ENCODE assay signal across 26 cellular contexts in genomic region chr14:94995551-94995950, GRCh38.
"Had no signal": no experiment of that assay in that cellular context is flagged by ENCODE, and none has a peak within 500 bp of the region (broad histone marks: within the 10 kb centered on the region; RNA-seq: fewer than 3 reads in every experiment).

No MANE protein-coding gene starts in this region.

- H3K27ac Mint-ChIP-seq: memory B cell; naive thymus-derived CD8-positive, alpha-beta T cell; nephron; neural progenitor cell; stimulated activated naive B cell treated with anti-CD40 and anti-IgM and Interleukin-4, amounts not matched to agents 10 μg/mL and 1 μg/mL and 100 μg/mL, for 72 hours had no signal

- H2AFZ ChIP-seq: hepatocyte, neural progenitor cell had no signal

- H3K36me3 ChIP-seq: left ventricle myocardium inferior, neural progenitor cell, ovary, prostate gland, stomach, thyroid gland, transverse colon, upper lobe of left lung, vagina had no signal

- H3K4me1 ChIP-seq: left ventricle myocardium inferior, prostate gland, stomach, testis, thyroid gland, transverse colon, upper lobe of left lung, vagina had no signal

- H3K36me3 Mint-ChIP-seq: memory B cell; naive thymus-derived CD8-positive, alpha-beta T cell; neural progenitor cell; stimulated activated naive B cell treated with anti-CD40 and anti-IgM and Interleukin-4, amounts not matched to agents 10 μg/mL and 1 μg/mL and 100 μg/mL, for 72 hours had no signal

- H3K4me3 Mint-ChIP-seq: memory B cell; naive thymus-derived CD8-positive, alpha-beta T cell; nephron; neural progenitor cell; stimulated activated naive B cell treated with anti-CD40 and anti-IgM and Interleukin-4, amounts not matched to agents 10 μg/mL and 1 μg/mL and 100 μg/mL, for 72 hours had no signal

- ATAC-seq: naive thymus-derived CD8-positive, alpha-beta T cell; right cardiac atrium; sciatic nerve; stimulated activated naive B cell treated with anti-CD40 and anti-IgM and Interleukin-4, amounts not matched to agents 10 μg/mL and 1 μg/mL and 100 μg/mL, for 72 hours; stimulated activated naive CD8-positive, alpha-beta T cell treated with anti-CD3 and anti-CD28 coated beads, Interleukin-15, Interleukin-2, amounts not matched to agents 100 U/mL and 50 U/mL, for 24 hours had no signal

- H3K4me1 Mint-ChIP-seq: memory B cell; naive thymus-derived CD8-positive, alpha-beta T cell; nephron had no signal

- DNase-seq: islet precursor cell; left ventricle myocardium inferior; naive thymus-derived CD8-positive, alpha-beta T cell; ovary; retina; right cardiac atrium; stimulated activated CD4-positive, alpha-beta T cell treated with anti-CD3 and anti-CD28 coated beads, Interleukin-12 subunit alpha, Interleukin-12 subunit beta, amount 100 ng/mL, for 4 hours; stimulated activated CD4-positive, alpha-beta T cell treated with anti-CD3 and anti-CD28 coated beads, Interleukin-15, amount 100 ng/mL, for 24 hours; stimulated activated CD4-positive, alpha-beta T cell treated with anti-CD3 and anti-CD28 coated beads, Interleukin-2, amount 100 ng/mL, for 24 hours; stimulated activated CD4-positive, alpha-beta T cell treated with anti-CD3 and anti-CD28 coated beads, Interleukin-4, amount 100 ng/mL, for 1 hour; stimulated activated naive B cell treated with anti-CD40 and anti-IgM and Interleukin-4, amounts not matched to agents 10 μg/mL and 1 μg/mL and 100 μg/mL, for 72 hours; stimulated activated naive CD8-positive, alpha-beta T cell treated with anti-CD3 and anti-CD28 coated beads, Interleukin-15, Interleukin-2, amounts not matched to agents 100 U/mL and 50 U/mL, for 24 hours; stomach; testis; thyroid gland; transverse colon; upper lobe of left lung had no signal

- H3K9me3 Mint-ChIP-seq: memory B cell, nephron, neural progenitor cell had no signal

- H3K79me2 ChIP-seq: hepatocyte had no signal

- H3K9ac ChIP-seq: neural progenitor cell had no signal

- H3K4me2 ChIP-seq: hepatocyte, neural progenitor cell had no signal

- H3K27ac ChIP-seq: hepatocyte, left ventricle myocardium inferior, neural progenitor cell, ovary, prostate gland, skin epidermis, stomach, testis, thyroid gland, transverse colon, upper lobe of left lung, vagina had no signal

- H3K9me3 ChIP-seq: left ventricle myocardium inferior, ovary, prostate gland, stomach, testis, thyroid gland, transverse colon, upper lobe of left lung, vagina had no signal

- H3K27me3 ChIP-seq: neural progenitor cell, ovary, testis, thyroid gland, upper lobe of left lung, vagina had no signal

- H3K4me3 ChIP-seq: hepatocyte, left ventricle myocardium inferior, lung, neural progenitor cell, ovary, prostate gland, skin epidermis, stomach, testis, thyroid gland, transverse colon, upper lobe of left lung, vagina had no signal
